In genomic region chr4:139556071-139556734, GRCh38 we compare ENCODE assay signal across 8 cellular contexts. TPM values are rescaled to one million over a fixed set of nuclear protein-coding genes. Genes with fewer than 3 reads are reported as not detected.
DNase-seq lines count a peak whose midpoint lies in the region; ATAC-seq and TF ChIP-seq lines count a peak whose summit lies in the region.

Gene SETD7 (minus strand): TSS chr4:139556219. CDS start chr4:139556137, 82 bp downstream.

- peak within 1 kb of the TSS; percentile 86 for H2AFZ ChIP-seq in KMS-11 (ENCODE audit: low read depth)

- peak within 1 kb of the TSS; percentile 57 for H3K4me3 ChIP-seq in KMS-11 (IDR thresholded peaks at IDR 0.05; ENCODE audit: insufficient read depth, low read depth, low read length)
- peak within 1 kb of the TSS; percentile 67 for H3K4me3 ChIP-seq in RWPE2 (ENCODE audit: severe bottlenecking)
- peak within 1 kb of the TSS; percentile 94 to 95 for H3K4me3 ChIP-seq in stomach smooth muscle (ENCODE audit: low read length in 2 of 2)

- peak; percentile 19 to 91 (median 78) for DNase-seq in C1 segment of cervical spinal cord (lab: John Stamatoyannopoulos, UW)
- peak; percentile 66 for DNase-seq in RWPE2 (ENCODE audit: low spot score)
- peak; percentile 21 for DNase-seq in activated gamma-delta T cell (lab: John Stamatoyannopoulos, UW)
- peak; percentile 53 for DNase-seq in fibroblast of the conjunctiva (ENCODE audit: low read depth)
- peak; percentile 65 for DNase-seq in natural killer cell treated with Interleukin-12 subunit alpha and Interleukin-12 subunit beta and Interleukin-15 and Interleukin-18, amount 100 ng/mL, for 72 hours (ENCODE audit: low spot score)

- H3K4me3 Mint-ChIP-seq in natural killer cell treated with Interleukin-12 subunit alpha and Interleukin-12 subunit beta and Interleukin-15 and Interleukin-18, amount 100 ng/mL, for 72 hours: peak within 1 kb of the TSS; percentile 96

- no peaks in the 10 kb centered on the region for H3K36me3 ChIP-seq in KMS-11 (ENCODE audit: insufficient read depth)
- no peaks in the 10 kb centered on the region for H3K36me3 ChIP-seq in RWPE2 (ENCODE audit: low read depth)
- no peaks in the 10 kb centered on the region for H3K36me3 ChIP-seq in stomach smooth muscle (ENCODE audit: control insufficient read depth in 2 of 2, insufficient read depth in 2 of 2, low read length in 2 of 2)

- H3K27ac Mint-ChIP-seq in natural killer cell treated with Interleukin-12 subunit alpha and Interleukin-12 subunit beta and Interleukin-15 and Interleukin-18, amount 100 ng/mL, for 72 hours: peak within 1 kb of the TSS; percentile 80 to 90

- peak within 1 kb of the TSS; percentile 90 for H3K27ac ChIP-seq in KMS-11
- peak within 1 kb of the TSS; percentile 68 for H3K27ac ChIP-seq in RWPE2 (ENCODE audit: poor library complexity, severe bottlenecking)
- peak within 1 kb of the TSS; percentile 95 for H3K27ac ChIP-seq in stomach smooth muscle (ENCODE audit: low read length)

- H3K4me1 ChIP-seq in KMS-11 (ENCODE audit: low read depth, poor library complexity, severe bottlenecking) (peaks cover 56% of the 10 kb centered on the region), RWPE2 (ENCODE audit: insufficient read depth, poor library complexity, severe bottlenecking) (peaks cover 7% of the 10 kb centered on the region), stomach smooth muscle (ENCODE audit: control insufficient read depth, insufficient read depth, low read length) (peaks cover 35% of the 10 kb centered on the region)

- H3K9me3 ChIP-seq in RWPE2 (ENCODE audit: severe bottlenecking): no peaks in the 10 kb centered on the region
- H3K9me3 ChIP-seq in stomach smooth muscle (ENCODE audit: control insufficient read depth in 2 of 2, low read length in 2 of 2): no peaks in the 10 kb centered on the region

- no peaks in the 10 kb centered on the region for H3K27me3 ChIP-seq in KMS-11 (ENCODE audit: insufficient read depth, low read depth)
- no peaks in the 10 kb centered on the region for H3K27me3 ChIP-seq in RWPE2 (ENCODE audit: insufficient read depth, poor library complexity, severe bottlenecking)
- no peaks in the 10 kb centered on the region for H3K27me3 ChIP-seq in stomach smooth muscle (ENCODE audit: control insufficient read depth in 1 of 2, insufficient read depth in 2 of 2, low read length in 2 of 2)

- peaks cover 27 to 28% of the 10 kb centered on the region in 2 donors for H3K4me1 Mint-ChIP-seq in natural killer cell treated with Interleukin-12 subunit alpha and Interleukin-12 subunit beta and Interleukin-15 and Interleukin-18, amount 100 ng/mL, for 72 hours (ENCODE audit: low read depth in 2 of 2)

- H3K9ac ChIP-seq in KMS-11 (peak within 1 kb of the TSS; percentile 97), stomach smooth muscle (ENCODE audit: low read length in 2 of 2) (peak within 1 kb of the TSS; percentile 89 to 90)

- no peaks in the 10 kb centered on the region for H3K9me3 Mint-ChIP-seq in natural killer cell treated with Interleukin-12 subunit alpha and Interleukin-12 subunit beta and Interleukin-15 and Interleukin-18, amount 100 ng/mL, for 72 hours

- peaks cover 23 to 29% of the 10 kb centered on the region in 2 donors for H3K27me3 Mint-ChIP-seq in natural killer cell treated with Interleukin-12 subunit alpha and Interleukin-12 subunit beta and Interleukin-15 and Interleukin-18, amount 100 ng/mL, for 72 hours

- peak within 1 kb of the TSS; percentile 79 for H3K4me2 ChIP-seq in KMS-11

- peaks cover 39% of the 10 kb centered on the region for H3K79me2 ChIP-seq in KMS-11 (ENCODE audit: insufficient read depth, low read depth)

- TF ChIP-seq CTCF in KMS-11 (conservative IDR thresholded peaks at IDR 0.05; ENCODE audit: low read depth, low read length) (no peak), RWPE2 (IDR thresholded peaks at IDR 0.05; ENCODE audit: poor library complexity, severe bottlenecking) (no peak)

- peaks cover 16% of the 10 kb centered on the region; the same call in 1 of the 2 replicates for H4K20me1 ChIP-seq in KMS-11 (ENCODE audit: insufficient read depth)

- ATAC-seq in GM21390 (IDR thresholded peaks at IDR 0.05; ENCODE audit: unreplicated experiment) (peak; percentile 38), RWPE2 (ENCODE audit: low read depth) (peak; percentile 62)
- ATAC-seq in natural killer cell treated with Interleukin-12 subunit alpha and Interleukin-12 subunit beta and Interleukin-15 and Interleukin-18, amount 100 ng/mL, for 72 hours: peak; percentile 58

- H3K36me3 Mint-ChIP-seq in natural killer cell treated with Interleukin-12 subunit alpha and Interleukin-12 subunit beta and Interleukin-15 and Interleukin-18, amount 100 ng/mL, for 72 hours: no peaks in the 10 kb centered on the region

RNA-seq across cellular contexts. Expression of gene SETD7, which starts in this region (rescaled TPM):
- total RNA-seq in natural killer cell treated with Interleukin-12 subunit alpha and Interleukin-12 subunit beta and Interleukin-15 and Interleukin-18, amount 100 ng/mL, for 72 hours: 10 to 100 TPM in 1 of 2 donors, 1 to 10 TPM in 1; 5.7 to 10.1 TPM

Comparison
In these comparisons a context has a peak if more than half of its experiments do, and no peak if none do; other contexts are left out.
1. Peak in every context shown above with its lines: DNase-seq, ATAC-seq, H3K4me3 ChIP-seq and H3K27ac ChIP-seq.
2. DNase-seq: peak in every context shown above with its lines; median percentile 78 in C1 segment of cervical spinal cord; 66 in RWPE2; 65 in natural killer cell treated with Interleukin-12 subunit alpha and Interleukin-12 subunit beta and Interleukin-15 and Interleukin-18, amount 100 ng/mL, for 72 hours; 53 in fibroblast of the conjunctiva; 21 in activated gamma-delta T cell.